In the genomic region with DNA sequence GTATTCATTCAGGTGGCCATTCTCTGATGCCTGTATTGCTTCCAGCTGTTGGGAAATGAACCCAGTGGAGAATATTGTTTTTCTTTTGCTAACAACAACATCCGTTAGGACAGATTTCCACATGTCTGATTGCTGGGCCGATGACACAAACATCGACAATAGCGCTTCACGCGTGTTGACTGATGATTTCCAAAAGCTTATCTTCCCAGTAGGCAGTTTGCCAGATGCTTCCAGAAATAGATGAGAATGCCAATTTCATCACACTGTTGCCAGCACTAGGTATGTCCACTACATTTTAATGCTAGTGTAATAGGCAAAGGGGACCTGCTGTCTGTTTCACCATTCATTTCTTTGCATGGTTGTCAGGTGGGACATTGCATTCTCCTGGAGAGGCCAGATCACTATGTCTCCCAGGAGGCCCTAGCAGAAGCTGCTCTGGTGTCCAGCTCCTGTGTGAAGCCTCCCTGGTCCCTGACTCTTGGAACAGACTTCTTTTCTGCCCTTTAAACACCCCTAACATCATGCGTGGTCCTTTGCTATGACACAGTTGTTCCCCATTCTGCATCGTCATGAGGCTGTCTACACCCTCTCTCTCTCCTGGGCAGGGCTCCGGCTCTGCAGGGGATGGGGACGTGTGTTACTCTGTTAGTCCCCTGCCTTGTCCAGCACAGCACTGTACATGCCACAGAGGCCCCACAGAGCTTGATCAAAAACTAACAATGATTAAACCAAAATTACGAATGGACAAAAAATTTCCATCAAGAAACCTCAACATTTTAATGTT, we compare ENCODE assay signal across 24 cellular contexts.
DNase-seq lines count a peak whose midpoint lies in the region; ATAC-seq, FAIRE-seq and TF ChIP-seq lines count a peak whose summit lies in the region.
"Had no signal": no experiment of that assay in that cellular context is flagged by ENCODE, and none has a peak within 500 bp of the region (broad histone marks: within the 10 kb centered on the region; RNA-seq: fewer than 3 reads in every experiment).

No MANE protein-coding gene starts in this region.

- H2AFZ ChIP-seq in DND-41 (ENCODE audit: low read depth, low read length), result no peak overlapping the region
- H2AFZ ChIP-seq in HepG2 (ENCODE audit: low read length), result no peak overlapping the region

- in situ Hi-C loops in HepG2 (cut with HindIII; ENCODE audit: extremely low pct_ligation_motif_present, low pct_unique_long_range_greater_than_20kb), result no loop called here

- H3K27me3 Mint-ChIP-seq in endodermal cell (ENCODE audit: insufficient read depth), result peaks cover 1% of the 10 kb centered on the region
- H3K27me3 Mint-ChIP-seq: activated naive CD4-positive, alpha-beta T cell treated with anti-CD3 and anti-CD28 coated beads, Interleukin-2, amount 50 U/mL, for 24 hours; CD4-positive, alpha-beta T cell; progenitor cell of endocrine pancreas had no signal

- 53% methylated on average over 11 of the region's 11 CpGs for WGBS in HepG2 (ENCODE audit: low lambda C conversion rate)
- WGBS in endodermal cell (ENCODE audit: insufficient coverage in 1 of 2, insufficient read length in 1 of 2), 2 experiments, result 95 to 96% methylated on average over 8 to 10 of the region's 11 CpGs
- WGBS in suprapubic skin, result 86% methylated on average over 11 of the region's 11 CpGs

- BruUV-seq in HepG2 (replicated peaks; lab: Mats Ljungman, UMichigan), result no TSS peak

- FAIRE-seq in HepG2 (lab: Jason Lieb, UNC), result no peak
- FAIRE-seq: K562, RCC 7860 had no signal

- H3K4me3 Mint-ChIP-seq in endodermal cell, result no peak overlapping the region

- H3K4me1 ChIP-seq in DND-41 (ENCODE audit: insufficient read depth, low read length) (peaks cover 23% of the 10 kb centered on the region), HepG2 (ENCODE audit: insufficient read depth, low read length) (no peaks in the 10 kb centered on the region), endodermal cell (ENCODE audit: control insufficient read depth, insufficient read depth, low read length) (no peaks in the 10 kb centered on the region), suprapubic skin (no peaks in the 10 kb centered on the region)
- H3K4me1 ChIP-seq in effector memory CD4-positive, alpha-beta T cell (ENCODE audit: control insufficient read depth, insufficient read depth, low read length, poor library complexity, severe bottlenecking), result peaks cover 2% of the 10 kb centered on the region

- intact Hi-C loops in HepG2 (cut with micrococcal nuclease; ENCODE audit: unreplicated experiment), result no loop called here

- TF ChIP-seq EP300 in HepG2 (IDR thresholded peaks at IDR 0.05; ENCODE audit: low read depth in 2 of 2, low read length in 2 of 2) (no peak), HepG2 (CRISPR knock-in tag; IDR thresholded peaks at IDR 0.05; ENCODE audit: borderline replicate concordance) (no peak), suprapubic skin (IDR thresholded peaks at IDR 0.05) (no peak)

- TF ChIP-seq CTCF in DND-41 (IDR thresholded peaks at IDR 0.05; ENCODE audit: borderline replicate concordance, extremely low read depth, low read length, poor library complexity, severe bottlenecking) (no peak), epithelial cell of esophagus (IDR thresholded peaks at IDR 0.05; ENCODE audit: insufficient read depth, low read depth, low read length, missing control alignments) (no peak), HepG2 (CRISPR knock-in tag; IDR thresholded peaks at IDR 0.05) (no peak), endodermal cell (conservative IDR thresholded peaks at IDR 0.05) (no peak), suprapubic skin (IDR thresholded peaks at IDR 0.05) (no peak)

- peaks cover 18% of the 10 kb centered on the region; the same call in 1 of the 2 replicates for H3K79me2 ChIP-seq in DND-41 (ENCODE audit: insufficient read depth, low read length)
- no peaks in the 10 kb centered on the region for H3K79me2 ChIP-seq in HepG2 (ENCODE audit: insufficient read depth, low read length)

- H4K20me1 ChIP-seq in DND-41 (ENCODE audit: insufficient read depth, low read length), result peaks cover 28% of the 10 kb centered on the region
- no peaks in the 10 kb centered on the region for H4K20me1 ChIP-seq in HepG2 (ENCODE audit: insufficient read depth, low read length)

- no peaks in the 10 kb centered on the region for H3K36me3 Mint-ChIP-seq in endodermal cell (ENCODE audit: low read depth)
- H3K36me3 Mint-ChIP-seq: activated naive CD4-positive, alpha-beta T cell treated with anti-CD3 and anti-CD28 coated beads, Interleukin-2, amount 50 U/mL, for 24 hours had no signal

- TF ChIP-seq RAD21 in HepG2 (CRISPR knock-in tag; IDR thresholded peaks at IDR 0.05), result no peak

- H3K36me3 ChIP-seq in DND-41 (ENCODE audit: insufficient read depth, low read length), result peaks cover 31% of the 10 kb centered on the region
- peaks cover 19% of the 10 kb centered on the region for H3K36me3 ChIP-seq in KOPT-K1 (ENCODE audit: insufficient read depth, low read length)
- H3K36me3 ChIP-seq in HepG2 (replicated peaks in 1 of 2; ENCODE audit: control insufficient read depth in 1 of 2, insufficient read depth in 2 of 2, low read length in 2 of 2), result no peaks in the 10 kb centered on the region
- no peaks in the 10 kb centered on the region for H3K36me3 ChIP-seq in endodermal cell (ENCODE audit: control insufficient read depth, insufficient read depth, low read length)
- H3K36me3 ChIP-seq in effector memory CD4-positive, alpha-beta T cell (ENCODE audit: control insufficient read depth, insufficient read depth, low read length), result no peaks in the 10 kb centered on the region
- no peaks in the 10 kb centered on the region for H3K36me3 ChIP-seq in suprapubic skin

- no peaks in the 10 kb centered on the region for H3K4me1 Mint-ChIP-seq in endodermal cell
- H3K4me1 Mint-ChIP-seq: activated naive CD4-positive, alpha-beta T cell treated with anti-CD3 and anti-CD28 coated beads, Interleukin-2, amount 50 U/mL, for 24 hours had no signal

- no peaks in the 10 kb centered on the region for H3K9me3 Mint-ChIP-seq in endodermal cell
- H3K9me3 Mint-ChIP-seq: activated naive CD4-positive, alpha-beta T cell treated with anti-CD3 and anti-CD28 coated beads, Interleukin-2, amount 50 U/mL, for 24 hours; activated T-cell treated with anti-CD3 and anti-CD28 coated beads, Interleukin-2, amount 50 U/mL, for 72 hours; CD4-positive, alpha-beta T cell; T-helper 1 cell treated with Interleukin-12 subunit alpha and Interleukin-12 subunit beta and Interleukin-4 antibody, amounts not matched to agents 30 μg/mL and 1 μg/mL, for 36 hours had no signal

- H3K27ac ChIP-seq in DND-41 (ENCODE audit: low read length), result 0 out of 2 replicates have a peak overlapping the region, but pooled peaks have one; percentile 4
- peak overlapping the region; percentile 85 for H3K27ac ChIP-seq in KOPT-K1 (ENCODE audit: low read depth, low read length, poor library complexity, severe bottlenecking)
- no peak overlapping the region for H3K27ac ChIP-seq in HepG2 (ENCODE audit: extremely low read length, insufficient read depth, low read length)
- no peak overlapping the region for H3K27ac ChIP-seq in endodermal cell (ENCODE audit: low read depth, low read length)
- H3K27ac ChIP-seq in effector memory CD4-positive, alpha-beta T cell (ENCODE audit: insufficient read depth, low read length, poor library complexity, severe bottlenecking), result no peak overlapping the region
- H3K27ac ChIP-seq in suprapubic skin, result no peak overlapping the region

- CTCF ChIA-PET in HepG2 (lab: Yijun Ruan, JAX; ENCODE audit: low intra/inter-chr PET ratio, low total read pairs), result no interaction called here

- TF ChIP-seq POLR2A in HepG2 (IDR thresholded peaks at IDR 0.05; ENCODE audit: insufficient read depth in 1 of 2, low read depth in 2 of 2, low read length in 2 of 2) (no peak), suprapubic skin (IDR thresholded peaks at IDR 0.05) (no peak)

- H3K4me2 ChIP-seq in DND-41 (ENCODE audit: insufficient read depth, low read length) (no peak overlapping the region), HepG2 (ENCODE audit: low read depth, low read length) (no peak overlapping the region)
- H3K4me2 ChIP-seq: smooth muscle cell had no signal

- H3K9me3 ChIP-seq in DND-41 (ENCODE audit: insufficient read depth, low read length, severe bottlenecking) (no peaks in the 10 kb centered on the region), KOPT-K1 (ENCODE audit: insufficient read depth, low read length, poor library complexity, severe bottlenecking) (no peaks in the 10 kb centered on the region), HepG2 (ENCODE audit: low read length) (no peaks in the 10 kb centered on the region), endodermal cell (ENCODE audit: control insufficient read depth, low read length) (peaks cover 4% of the 10 kb centered on the region), suprapubic skin (no peaks in the 10 kb centered on the region)
- H3K9me3 ChIP-seq in effector memory CD4-positive, alpha-beta T cell (ENCODE audit: control insufficient read depth, low read length), result no peaks in the 10 kb centered on the region

- POLR2A ChIA-PET in HepG2 (lab: Yijun Ruan, JAX), result no interaction called here

- DNase-seq in DND-41 (no peak), epithelial cell of esophagus (ENCODE audit: low read depth) (peak; percentile 32), HepG2 (ENCODE audit: low spot score) (no peak), endodermal cell (no peak), suprapubic skin (ENCODE audit: low spot score in 2 of 2) (no peak)
- no peak for DNase-seq in effector memory CD4-positive, alpha-beta T cell
- DNase-seq: activated CD4-positive, alpha-beta T cell treated with anti-CD3 and anti-CD28 coated beads for 4 hours; activated T-cell treated with anti-CD3 and anti-CD28 coated beads, Interleukin-2, amount 50 U/mL, for 72 hours; aorta; CD4-positive, alpha-beta T cell; cerebellar nuclear complex; DMS 273 treated with DMSO at 0.1 percent for 48 hours; HCEC 1CT; NCI-H1694 treated with DMSO at 0.1 percent for 48 hours; NCI-H446; stimulated activated CD4-positive, alpha-beta T cell treated with anti-CD3 and anti-CD28 coated beads, Interleukin-2, amount 100 ng/mL, for 48 hours; stimulated activated naive CD4-positive, alpha-beta T cell had no signal

- H3K4me3 ChIP-seq in DND-41 (ENCODE audit: low read depth in 1 of 2, low read length in 2 of 2) (no peak overlapping the region), epithelial cell of esophagus (ENCODE audit: low read length) (no peak overlapping the region), HepG2 (replicated peaks in 1 of 3; ENCODE audit: insufficient read depth in 1 of 3, low read depth in 2 of 3, low read length in 3 of 3) (no peak overlapping the region), endodermal cell (ENCODE audit: low read length) (no peak overlapping the region), suprapubic skin (no peak overlapping the region)
- no peak overlapping the region for H3K4me3 ChIP-seq in effector memory CD4-positive, alpha-beta T cell (ENCODE audit: insufficient read depth, low read depth, low read length, poor library complexity, severe bottlenecking)
- H3K4me3 ChIP-seq: K562, smooth muscle cell had no signal

- H3K27ac Mint-ChIP-seq in endodermal cell, result no peak overlapping the region
- H3K27ac Mint-ChIP-seq: activated T-cell treated with anti-CD3 and anti-CD28 coated beads, Interleukin-2, amount 50 U/mL, for 72 hours; CD4-positive, alpha-beta T cell; progenitor cell of endocrine pancreas; T-helper 1 cell treated with Interleukin-12 subunit alpha and Interleukin-12 subunit beta and Interleukin-4 antibody, amounts not matched to agents 30 μg/mL and 1 μg/mL, for 36 hours had no signal

- H3K9ac ChIP-seq in DND-41 (ENCODE audit: low read depth, low read length) (no peak overlapping the region), HepG2 (ENCODE audit: insufficient read depth, low read depth, low read length) (no peak overlapping the region), endodermal cell (ENCODE audit: extremely low read depth, low read length, poor library complexity, severe bottlenecking) (no peak overlapping the region)

- ATAC-seq in DND-41 (ENCODE audit: insufficient read depth, low read depth) (no peak), HepG2 (no peak)
- ATAC-seq: activated T-cell treated with anti-CD3 and anti-CD28 coated beads, Interleukin-2, amount 50 U/mL, for 72 hours; K562 had no signal

- H3K27me3 ChIP-seq in DND-41 (ENCODE audit: insufficient read depth, low read length, poor library complexity), result no peaks in the 10 kb centered on the region
- no peaks in the 10 kb centered on the region for H3K27me3 ChIP-seq in HepG2 (ENCODE audit: control insufficient read depth in 1 of 2, insufficient read depth in 2 of 2, low read length in 2 of 2)
- H3K27me3 ChIP-seq in endodermal cell (ENCODE audit: control insufficient read depth, insufficient read depth, low read length, poor library complexity, severe bottlenecking), result no peaks in the 10 kb centered on the region
- H3K27me3 ChIP-seq in effector memory CD4-positive, alpha-beta T cell (replicated peaks; ENCODE audit: control insufficient read depth, insufficient read depth, low read length, poor library complexity, severe bottlenecking), result no peaks in the 10 kb centered on the region
- H3K27me3 ChIP-seq in suprapubic skin, result no peaks in the 10 kb centered on the region

Comparison
In these comparisons a context has a peak if more than half of its experiments do, and no peak if none do; other contexts are left out.
1. H3K27ac ChIP-seq: peak in DND-41 (single experiment) and KOPT-K1 (single experiment); none in HepG2 (single experiment), endodermal cell (single experiment), effector memory CD4-positive, alpha-beta T cell (single experiment) and suprapubic skin (single experiment).